1 cellular context compared by ENCODE assay signal in the genomic region with DNA sequence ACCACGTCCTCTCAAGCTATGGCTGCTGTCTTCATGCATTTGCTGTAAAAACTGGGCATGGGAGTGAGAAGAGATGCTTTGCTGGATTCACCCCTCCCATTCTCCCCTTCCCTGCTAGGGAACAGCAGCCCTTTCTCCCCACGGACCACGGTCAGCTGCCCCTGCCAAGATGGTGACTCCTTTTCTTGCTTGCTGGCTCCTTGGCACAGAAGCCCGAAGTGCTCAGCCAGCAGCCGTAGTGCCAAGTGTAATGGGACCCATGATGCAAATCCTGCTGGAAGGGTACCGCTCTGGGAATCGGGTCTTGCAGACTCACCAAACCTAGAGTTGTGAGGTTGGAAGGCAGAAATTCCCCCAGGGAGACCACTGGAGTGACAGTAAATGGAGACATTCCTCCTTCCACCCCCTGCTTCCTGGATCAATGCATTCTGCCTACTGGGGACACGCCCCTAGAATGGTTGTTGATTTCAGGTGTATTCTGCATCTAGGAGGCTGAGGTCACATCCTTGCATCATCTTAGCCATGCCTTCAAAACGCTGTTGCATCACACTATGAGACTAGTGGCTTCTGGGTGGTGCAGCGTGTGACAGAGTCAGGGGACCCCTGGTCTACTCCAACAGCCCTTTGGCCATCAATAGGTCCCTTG.
TF ChIP-seq lines count a peak whose summit lies in the region.

No MANE protein-coding gene starts in this region.

TF ChIP-seq in HepG2, 621 proteins besides CTCF, POLR2A, EP300 and RAD21 (continued from another document):
- TF ChIP-seq, protein P1, sequence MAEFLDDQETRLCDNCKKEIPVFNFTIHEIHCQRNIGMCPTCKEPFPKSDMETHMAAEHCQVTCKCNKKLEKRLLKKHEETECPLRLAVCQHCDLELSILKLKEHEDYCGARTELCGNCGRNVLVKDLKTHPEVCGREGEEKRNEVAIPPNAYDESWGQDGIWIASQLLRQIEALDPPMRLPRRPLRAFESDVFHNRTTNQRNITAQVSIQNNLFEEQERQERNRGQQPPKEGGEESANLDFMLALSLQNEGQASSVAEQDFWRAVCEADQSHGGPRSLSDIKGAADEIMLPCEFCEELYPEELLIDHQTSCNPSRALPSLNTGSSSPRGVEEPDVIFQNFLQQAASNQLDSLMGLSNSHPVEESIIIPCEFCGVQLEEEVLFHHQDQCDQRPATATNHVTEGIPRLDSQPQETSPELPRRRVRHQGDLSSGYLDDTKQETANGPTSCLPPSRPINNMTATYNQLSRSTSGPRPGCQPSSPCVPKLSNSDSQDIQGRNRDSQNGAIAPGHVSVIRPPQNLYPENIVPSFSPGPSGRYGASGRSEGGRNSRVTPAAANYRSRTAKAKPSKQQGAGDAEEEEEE (CRISPR knock-in tag; IDR thresholded peaks at IDR 0.05; ENCODE audit: borderline replicate concordance) = no peak
- TF ChIP-seq DNMT1 (CRISPR knock-in tag; IDR thresholded peaks at IDR 0.05) (no peak), ZNF281 (CRISPR knock-in tag; IDR thresholded peaks at IDR 0.05; ENCODE audit: borderline replicate concordance) (no peak), FOSL2 (CRISPR knock-in tag; IDR thresholded peaks at IDR 0.05) (peak; percentile 45; the same call in 1 of the 2 replicates), FOXA3 (CRISPR knock-in tag; IDR thresholded peaks at IDR 0.05) (peak; percentile 19; the same call in 1 of the 2 replicates), SNRNP70 (IDR thresholded peaks at IDR 0.05; ENCODE audit: low read depth, low read length) (no peak), MIXL1 (CRISPR knock-in tag; IDR thresholded peaks at IDR 0.05) (no peak)
- TF ChIP-seq, protein P2, sequence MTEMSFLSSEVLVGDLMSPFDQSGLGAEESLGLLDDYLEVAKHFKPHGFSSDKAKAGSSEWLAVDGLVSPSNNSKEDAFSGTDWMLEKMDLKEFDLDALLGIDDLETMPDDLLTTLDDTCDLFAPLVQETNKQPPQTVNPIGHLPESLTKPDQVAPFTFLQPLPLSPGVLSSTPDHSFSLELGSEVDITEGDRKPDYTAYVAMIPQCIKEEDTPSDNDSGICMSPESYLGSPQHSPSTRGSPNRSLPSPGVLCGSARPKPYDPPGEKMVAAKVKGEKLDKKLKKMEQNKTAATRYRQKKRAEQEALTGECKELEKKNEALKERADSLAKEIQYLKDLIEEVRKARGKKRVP (CRISPR knock-in tag; IDR thresholded peaks at IDR 0.05) = peak in 1 of 2 experiments; percentile 90; a peak in 2 of 4 replicates
- TF ChIP-seq, protein P3, sequence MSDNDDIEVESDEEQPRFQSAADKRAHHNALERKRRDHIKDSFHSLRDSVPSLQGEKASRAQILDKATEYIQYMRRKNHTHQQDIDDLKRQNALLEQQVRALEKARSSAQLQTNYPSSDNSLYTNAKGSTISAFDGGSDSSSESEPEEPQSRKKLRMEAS (IDR thresholded peaks at IDR 0.05) = no peak
